In the genomic region with DNA sequence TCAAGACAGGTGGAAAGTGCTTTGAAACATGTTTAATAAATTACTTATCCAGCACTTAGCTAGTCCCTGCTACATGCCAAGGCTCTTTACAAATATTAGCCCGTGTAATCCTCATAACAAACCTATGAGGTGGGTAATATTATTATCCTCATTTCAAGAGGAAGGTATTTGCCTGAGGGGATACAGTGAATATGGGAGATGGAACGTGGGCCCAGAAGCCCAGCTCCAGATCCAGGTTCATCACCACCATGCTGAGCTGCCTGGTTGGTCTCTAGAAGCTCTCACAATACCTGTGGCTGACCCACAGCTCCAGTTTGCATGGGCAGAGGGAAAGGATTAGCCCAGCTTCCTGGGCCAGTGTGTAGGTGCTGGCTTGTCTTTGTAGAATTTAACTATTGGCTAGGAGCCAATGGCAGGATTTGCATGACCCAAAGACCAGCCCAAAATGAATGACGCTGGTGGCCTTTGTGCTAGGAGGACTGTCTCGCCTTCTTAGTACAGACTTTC, we compare ENCODE assay signal across 11 cellular contexts.
"Had no signal": no experiment of that assay in that cellular context is flagged by ENCODE, and none has a peak within 500 bp of the region (broad histone marks: within the 10 kb centered on the region; RNA-seq: fewer than 3 reads in every experiment).

No MANE protein-coding gene starts in this region.

- H3K4me3 ChIP-seq: colonic mucosa, gastroesophageal sphincter, pancreas had no signal

- H3K9me3 ChIP-seq: colonic mucosa, gastroesophageal sphincter, pancreas had no signal

- ATAC-seq: activated CD8-positive, alpha-beta T cell treated with anti-CD3 and anti-CD28 coated beads for 36 hours; gastroesophageal sphincter had no signal

- FAIRE-seq: astrocyte, keratinocyte, pancreas had no signal

- H3K36me3 ChIP-seq: colonic mucosa, gastroesophageal sphincter, pancreas had no signal

- H3K27ac ChIP-seq: colonic mucosa, gastroesophageal sphincter, pancreas, VCaP had no signal

- DNase-seq: activated CD8-positive, alpha-beta memory T cell treated with anti-CD3 and anti-CD28 coated beads, Interleukin-2, amount 50 U/mL, for 4 hours; activated CD8-positive, alpha-beta T cell treated with anti-CD3 and anti-CD28 coated beads for 36 hours; activated naive CD4-positive, alpha-beta T cell treated with anti-CD3 and anti-CD28 coated beads for 36 hours; caudate nucleus; colonic mucosa; pancreas; T-helper 1 cell had no signal

- H3K27me3 ChIP-seq: colonic mucosa, gastroesophageal sphincter, pancreas had no signal

- H3K4me1 ChIP-seq: colonic mucosa, gastroesophageal sphincter, pancreas had no signal
